Comparison of ENCODE assay signal across 8 cellular contexts in genomic region chr4:186037692-186038658, GRCh38. TPM values are rescaled to one million over a fixed set of nuclear protein-coding genes. Genes with fewer than 3 reads are reported as not detected.
DNase-seq lines count a peak whose midpoint lies in the region; ATAC-seq and TF ChIP-seq lines count a peak whose summit lies in the region.

No MANE protein-coding gene starts in this region.

- DNase-seq in AG20443 (ENCODE audit: low spot score) = peak; percentile 85
- DNase-seq in NCI-H2196 (lab: John Stamatoyannopoulos, UW; ENCODE audit: unreplicated experiment) = peak; percentile 43
- peak; percentile 80 for DNase-seq in amniotic epithelial cell (ENCODE audit: low read depth)
- DNase-seq in left ventricle myocardium inferior = no peak
- DNase-seq in stimulated activated naive B cell treated with anti-CD40 and anti-IgM and Interleukin-4, amounts not matched to agents 10 μg/mL and 1 μg/mL and 100 μg/mL, for 72 hours = no peak

- H3K4me1 Mint-ChIP-seq in stimulated activated naive B cell treated with anti-CD40 and anti-IgM and Interleukin-4, amounts not matched to agents 10 μg/mL and 1 μg/mL and 100 μg/mL, for 72 hours = no peaks in the 10 kb centered on the region

- peak; percentile 68 for ATAC-seq in HG02885 (IDR thresholded peaks at IDR 0.05; ENCODE audit: poor library complexity, unreplicated experiment)
- no peak for ATAC-seq in stimulated activated naive B cell treated with anti-CD40 and anti-IgM and Interleukin-4, amounts not matched to agents 10 μg/mL and 1 μg/mL and 100 μg/mL, for 72 hours (replicated peaks)

- TF ChIP-seq CTCF in GM12873 (IDR thresholded peaks at IDR 0.05; ENCODE audit: insufficient read depth, low read depth, low read length, missing control alignments) (peak; percentile 78), left ventricle myocardium inferior (IDR thresholded peaks at IDR 0.05; ENCODE audit: borderline replicate concordance) (peak; percentile 86)

- H3K9ac ChIP-seq in rectal smooth muscle tissue (ENCODE audit: low read length) = no peak overlapping the region

- peaks cover 15 to 17% of the 10 kb centered on the region in 2 donors for H3K27me3 Mint-ChIP-seq in stimulated activated naive B cell treated with anti-CD40 and anti-IgM and Interleukin-4, amounts not matched to agents 10 μg/mL and 1 μg/mL and 100 μg/mL, for 72 hours

- no peak overlapping the region for H3K4me3 ChIP-seq in left ventricle myocardium inferior
- no peak overlapping the region for H3K4me3 ChIP-seq in rectal smooth muscle tissue (ENCODE audit: low read length)

- intact Hi-C loops in left ventricle myocardium inferior (cut with micrococcal nuclease) = loop anchor here (5.0 kb wide), 1 partner anchor 396 kb away; no protein-coding TSS in a partner anchor

- no peak overlapping the region for H3K4me3 Mint-ChIP-seq in stimulated activated naive B cell treated with anti-CD40 and anti-IgM and Interleukin-4, amounts not matched to agents 10 μg/mL and 1 μg/mL and 100 μg/mL, for 72 hours

- no peaks in the 10 kb centered on the region for H3K9me3 ChIP-seq in left ventricle myocardium inferior (replicated peaks)

- H3K27ac ChIP-seq in left ventricle myocardium inferior (replicated peaks) = peak overlapping the region; percentile 14
- peak overlapping the region; percentile 61 for H3K27ac ChIP-seq in rectal smooth muscle tissue (ENCODE audit: low read depth, low read length)

- peaks cover 0 to 3% of the 10 kb centered on the region in 2 donors for H3K36me3 Mint-ChIP-seq in stimulated activated naive B cell treated with anti-CD40 and anti-IgM and Interleukin-4, amounts not matched to agents 10 μg/mL and 1 μg/mL and 100 μg/mL, for 72 hours

- H3K9me3 Mint-ChIP-seq in stimulated activated naive B cell treated with anti-CD40 and anti-IgM and Interleukin-4, amounts not matched to agents 10 μg/mL and 1 μg/mL and 100 μg/mL, for 72 hours = peaks cover 2 to 3% of the 10 kb centered on the region in 2 donors

- H3K27me3 ChIP-seq in left ventricle myocardium inferior (ENCODE audit: low read depth) = no peaks in the 10 kb centered on the region
- H3K27me3 ChIP-seq in rectal smooth muscle tissue (ENCODE audit: control insufficient read depth, insufficient read depth, low read length) = no peaks in the 10 kb centered on the region

- no peak overlapping the region for H3K27ac Mint-ChIP-seq in stimulated activated naive B cell treated with anti-CD40 and anti-IgM and Interleukin-4, amounts not matched to agents 10 μg/mL and 1 μg/mL and 100 μg/mL, for 72 hours

- H3K36me3 ChIP-seq in left ventricle myocardium inferior (no peaks in the 10 kb centered on the region), rectal smooth muscle tissue (ENCODE audit: control insufficient read depth, insufficient read depth, low read length) (no peaks in the 10 kb centered on the region)

- H3K4me1 ChIP-seq in left ventricle myocardium inferior (peaks cover 21% of the 10 kb centered on the region), rectal smooth muscle tissue (ENCODE audit: control insufficient read depth, insufficient read depth, low read length) (peaks cover 13% of the 10 kb centered on the region)

RNA-seq across cellular contexts. Expression of gene TLR3, which starts 31.0 kb away (rescaled TPM):
- total RNA-seq in left ventricle myocardium inferior = 4.9 TPM

Comparison
In these comparisons a context has a peak if more than half of its experiments do, and no peak if none do; other contexts are left out.
1. DNase-seq: peak in AG20443 (single experiment), NCI-H2196 (single experiment) and amniotic epithelial cell (single experiment); none in left ventricle myocardium inferior (single experiment) and stimulated activated naive B cell treated with anti-CD40 and anti-IgM and Interleukin-4, amounts not matched to agents 10 μg/mL and 1 μg/mL and 100 μg/mL, for 72 hours (single experiment).